8 cellular contexts compared by ENCODE assay signal in genomic region chr7:149194799-149195179, GRCh38. TPM values are rescaled to one million over a fixed set of nuclear protein-coding genes. Genes with fewer than 3 reads are reported as not detected.
DNase-seq lines count a peak whose midpoint lies in the region; ATAC-seq and TF ChIP-seq lines count a peak whose summit lies in the region.

No MANE protein-coding gene starts in this region.

- ATAC-seq in GM18870 (IDR thresholded peaks at IDR 0.05; ENCODE audit: unreplicated experiment): no peak

- peaks cover 15% of the 10 kb centered on the region for H3K36me3 Mint-ChIP-seq in progenitor cell of endocrine pancreas (ENCODE audit: insufficient read depth)

- H3K36me3 ChIP-seq in GM06990 (ENCODE audit: control insufficient read depth, insufficient read depth, low read length): peaks cover 6% of the 10 kb centered on the region
- peaks cover 0 to 21% (median 0%) of the 10 kb centered on the region in 3 donors for H3K36me3 ChIP-seq in Peyer's patch

- no peaks in the 10 kb centered on the region for H3K9me3 Mint-ChIP-seq in progenitor cell of endocrine pancreas (ENCODE audit: low read depth)

- DNase-seq in GM06990 (ENCODE audit: extremely low read depth, insufficient read length) (no peak), Peyer's patch (no peak), epithelial cell of prostate (ENCODE audit: low read depth, low spot score) (no peak), progenitor cell of endocrine pancreas (ENCODE audit: low spot score, unreplicated experiment) (no peak), H4 (ENCODE audit: low spot score) (no peak), activated gamma-delta T cell (lab: John Stamatoyannopoulos, UW) (no peak)
- DNase-seq in central memory CD4-positive, alpha-beta T cell: no peak

- H3K27ac Mint-ChIP-seq in progenitor cell of endocrine pancreas: peak overlapping the region; percentile 56

- peak overlapping the region; percentile 76 for H3K4me3 Mint-ChIP-seq in progenitor cell of endocrine pancreas (ENCODE audit: low read depth)

- H3K27me3 ChIP-seq in GM06990 (replicated peaks; ENCODE audit: control insufficient read depth, insufficient read depth, low read length): no peaks in the 10 kb centered on the region
- H3K27me3 ChIP-seq in Peyer's patch: no peaks in the 10 kb centered on the region

- no peaks in the 10 kb centered on the region for H3K9me3 ChIP-seq in Peyer's patch

- H3K4me3 ChIP-seq in GM06990 (replicated peaks; ENCODE audit: low read depth, low read length) (peak overlapping the region; percentile 89), Peyer's patch (peak overlapping the region; percentile 84 to 97 (median 92))

- H3K27ac ChIP-seq in Peyer's patch (peak overlapping the region; percentile 74 to 99 (median 86)), epithelial cell of prostate (peak overlapping the region; percentile 94)

- H3K27me3 Mint-ChIP-seq in progenitor cell of endocrine pancreas: peaks cover 3% of the 10 kb centered on the region

- peaks cover 0 to 15% (median 7%) of the 10 kb centered on the region in 4 donors for H3K4me1 ChIP-seq in Peyer's patch

- H3K4me1 Mint-ChIP-seq in progenitor cell of endocrine pancreas (ENCODE audit: low read depth): peaks cover 13% of the 10 kb centered on the region

- no peak for TF ChIP-seq CTCF in GM06990 (IDR thresholded peaks at IDR 0.05; ENCODE audit: insufficient read depth, low read length, poor library complexity, severe bottlenecking)
- no peak for TF ChIP-seq CTCF in Peyer's patch (IDR thresholded peaks at IDR 0.05)
- no peak for TF ChIP-seq CTCF in progenitor cell of endocrine pancreas (IDR thresholded peaks at IDR 0.05; ENCODE audit: unreplicated experiment)

- TF ChIP-seq POLR2A in Peyer's patch (IDR thresholded peaks at IDR 0.05): no peak

RNA-seq across cellular contexts. Expression of gene ZNF282, which starts 0.6 kb away (rescaled TPM):
- total RNA-seq in Peyer's patch (10 to 100 TPM; 22.8 to 37.3 (median 31.7) TPM), progenitor cell of endocrine pancreas (47.0 and 53.5 TPM in 2 replicates)
- total RNA-seq in H4 (2014; rRNA removed; shearing (Covaris generic)): 7.4 and 17.7 TPM in 2 replicates

RNA-seq across cellular contexts. Expression of gene ZNF212, which starts 44.7 kb away (rescaled TPM):
- 10 to 100 TPM; 19.8 to 24.9 (median 23.2) TPM for total RNA-seq in Peyer's patch
- 19.4 and 19.5 TPM in 2 replicates for total RNA-seq in progenitor cell of endocrine pancreas
- total RNA-seq in H4 (2014; rRNA removed; shearing (Covaris generic)): 2.2 and 4.2 TPM in 2 replicates

RNA-seq across cellular contexts. Expression of gene ZNF398, which starts 47.5 kb away (rescaled TPM):
- 10 to 100 TPM; 11.9 to 34.7 (median 26.5) TPM for total RNA-seq in Peyer's patch
- total RNA-seq in progenitor cell of endocrine pancreas: 16.7 and 17.5 TPM in 2 replicates
- 6.6 and 9.9 TPM in 2 replicates for total RNA-seq in H4 (2014; rRNA removed; shearing (Covaris generic))
